ENCODE assay signal across 9 cellular contexts in genomic region chr9:25716220-25716872, GRCh38. TPM values are rescaled to one million over a fixed set of nuclear protein-coding genes. Genes with fewer than 3 reads are reported as not detected.
DNase-seq lines count a peak whose midpoint lies in the region; ATAC-seq and TF ChIP-seq lines count a peak whose summit lies in the region.
"Had no signal": no experiment of that assay in that cellular context is flagged by ENCODE, and none has a peak within 500 bp of the region (broad histone marks: within the 10 kb centered on the region; RNA-seq: fewer than 3 reads in every experiment).

No MANE protein-coding gene starts in this region.

- H3K36me3 ChIP-seq in right atrium auricular region = no peaks in the 10 kb centered on the region

- POLR2A ChIA-PET in WTC11 (lab: Charles Lee) = no interaction called here

- H3K4me3 Mint-ChIP-seq in WTC11 = no peak overlapping the region

- H3K4me3 ChIP-seq in right atrium auricular region = no peak overlapping the region

- ATAC-seq in WTC11 (peak; percentile 99), HG02973 (IDR thresholded peaks at IDR 0.05; ENCODE audit: unreplicated experiment) (no peak), GM21786 (IDR thresholded peaks at IDR 0.05; ENCODE audit: unreplicated experiment) (no peak)

- DNase-seq in ACHN = peak; percentile 60
- peak; percentile 24 for DNase-seq in HuH-7 (ENCODE audit: low spot score)
- peak; percentile 28 for DNase-seq in WTC11 (ENCODE audit: low spot score)
- DNase-seq in right atrium auricular region (ENCODE audit: low spot score) = no peak
- DNase-seq in smooth muscle cell of the brain vasculature (ENCODE audit: low read depth, low spot score) = peak; percentile 1
- DNase-seq in NCI-H345 treated with DMSO at 0.1 percent for 48 hours (lab: John Stamatoyannopoulos, UW; ENCODE audit: unreplicated experiment) = no peak

- no peaks in the 10 kb centered on the region for H3K27me3 ChIP-seq in right atrium auricular region

- in situ Hi-C loops in ACHN (cut with HindIII; ENCODE audit: low pct_ligation_motif_present, low pct_unique_long_range_greater_than_20kb, low sequenced_read_pairs) = no loop called here

- no peak for TF ChIP-seq CTCF in WTC11 (IDR thresholded peaks at IDR 0.05)
- TF ChIP-seq CTCF in right atrium auricular region (IDR thresholded peaks at IDR 0.05) = peak; percentile 33 to 55

- H3K4me1 ChIP-seq in right atrium auricular region = no peaks in the 10 kb centered on the region

- H3K27ac ChIP-seq in right atrium auricular region = no peak overlapping the region

- H3K4me1 Mint-ChIP-seq in WTC11 = peaks cover 18% of the 10 kb centered on the region

- H3K27me3 Mint-ChIP-seq in WTC11 (ENCODE audit: low read depth) = no peaks in the 10 kb centered on the region

- CTCF ChIA-PET in WTC11 (lab: Charles Lee) = interaction anchor here (0.7 to 1.3 kb wide), 5 partner anchors 11 to 100 kb away, joined by 3 to 9 read pairs (median 4); partner anchors contain the start of gene TUSC1

- H3K27ac Mint-ChIP-seq in WTC11 = peak overlapping the region; percentile 32; the same call in 1 of the 2 replicates

- H3K9me3 ChIP-seq in right atrium auricular region = no peaks in the 10 kb centered on the region

- no peaks in the 10 kb centered on the region for H3K9me3 Mint-ChIP-seq in WTC11

- H3K36me3 Mint-ChIP-seq in WTC11 = no peaks in the 10 kb centered on the region

TF ChIP-seq in WTC11, 78 proteins besides CTCF, POLR2A, EP300 and RAD21:
- TF ChIP-seq, protein P1, sequence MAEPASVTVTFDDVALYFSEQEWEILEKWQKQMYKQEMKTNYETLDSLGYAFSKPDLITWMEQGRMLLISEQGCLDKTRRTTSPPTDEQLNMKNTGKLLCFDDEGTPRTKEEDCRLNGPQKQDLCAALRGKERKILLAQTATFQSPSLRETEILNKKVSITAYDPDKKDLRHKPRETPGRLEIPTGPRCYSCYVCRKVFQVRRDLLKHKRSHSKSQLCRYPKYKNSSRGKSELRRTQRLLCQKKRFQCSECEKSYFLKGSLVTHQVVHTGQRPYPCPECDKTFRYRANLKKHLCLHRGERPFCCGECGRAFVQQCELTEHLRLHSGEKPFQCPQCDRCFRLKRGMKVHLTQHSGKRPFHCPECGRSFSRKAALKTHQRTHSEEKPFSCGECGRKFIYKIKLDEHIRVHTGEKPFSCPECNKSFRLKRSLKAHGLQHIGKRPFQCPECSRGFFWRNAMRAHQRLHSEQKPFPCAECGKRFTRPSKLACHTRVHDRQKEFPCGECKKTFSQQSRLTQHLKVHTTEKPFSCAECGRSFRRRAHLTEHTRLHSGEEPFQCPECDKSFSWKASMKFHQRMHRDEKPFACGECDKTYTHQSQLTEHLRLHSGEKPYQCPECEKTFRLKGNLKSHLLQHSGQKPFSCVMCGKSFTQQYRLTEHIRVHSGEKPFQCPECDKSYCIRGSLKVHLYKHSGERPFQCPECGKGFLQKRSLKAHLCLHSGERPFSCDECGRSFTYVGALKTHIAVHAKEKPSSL (CRISPR knock-in tag; conservative IDR thresholded peaks at IDR 0.05) = no peak
- TF ChIP-seq ERG (CRISPR knock-in tag; IDR thresholded peaks at IDR 0.05) (no peak), ESRRA (CRISPR knock-in tag; IDR thresholded peaks at IDR 0.05; ENCODE audit: borderline replicate concordance) (no peak), ELF4 (CRISPR knock-in tag; IDR thresholded peaks at IDR 0.05; ENCODE audit: low read depth) (no peak), NR2C2 (CRISPR knock-in tag; IDR thresholded peaks at IDR 0.05) (no peak), JAZF1 (CRISPR knock-in tag; IDR thresholded peaks at IDR 0.05) (no peak), MYBL2 (CRISPR knock-in tag; IDR thresholded peaks at IDR 0.05) (no peak), MLX (CRISPR knock-in tag; IDR thresholded peaks at IDR 0.05) (no peak), NFYB (CRISPR knock-in tag; conservative IDR thresholded peaks at IDR 0.05; ENCODE audit: low read depth) (no peak), HMGXB4 (CRISPR knock-in tag; IDR thresholded peaks at IDR 0.05) (no peak), SOX15 (CRISPR knock-in tag; IDR thresholded peaks at IDR 0.05) (no peak), GRHL2 (CRISPR knock-in tag; IDR thresholded peaks at IDR 0.05; ENCODE audit: insufficient replicate concordance, severe bottlenecking) (no peak), CREM (CRISPR knock-in tag; IDR thresholded peaks at IDR 0.05) (no peak), SMAD4 (CRISPR knock-in tag; IDR thresholded peaks at IDR 0.05) (no peak)
- TF ChIP-seq, protein P2, sequence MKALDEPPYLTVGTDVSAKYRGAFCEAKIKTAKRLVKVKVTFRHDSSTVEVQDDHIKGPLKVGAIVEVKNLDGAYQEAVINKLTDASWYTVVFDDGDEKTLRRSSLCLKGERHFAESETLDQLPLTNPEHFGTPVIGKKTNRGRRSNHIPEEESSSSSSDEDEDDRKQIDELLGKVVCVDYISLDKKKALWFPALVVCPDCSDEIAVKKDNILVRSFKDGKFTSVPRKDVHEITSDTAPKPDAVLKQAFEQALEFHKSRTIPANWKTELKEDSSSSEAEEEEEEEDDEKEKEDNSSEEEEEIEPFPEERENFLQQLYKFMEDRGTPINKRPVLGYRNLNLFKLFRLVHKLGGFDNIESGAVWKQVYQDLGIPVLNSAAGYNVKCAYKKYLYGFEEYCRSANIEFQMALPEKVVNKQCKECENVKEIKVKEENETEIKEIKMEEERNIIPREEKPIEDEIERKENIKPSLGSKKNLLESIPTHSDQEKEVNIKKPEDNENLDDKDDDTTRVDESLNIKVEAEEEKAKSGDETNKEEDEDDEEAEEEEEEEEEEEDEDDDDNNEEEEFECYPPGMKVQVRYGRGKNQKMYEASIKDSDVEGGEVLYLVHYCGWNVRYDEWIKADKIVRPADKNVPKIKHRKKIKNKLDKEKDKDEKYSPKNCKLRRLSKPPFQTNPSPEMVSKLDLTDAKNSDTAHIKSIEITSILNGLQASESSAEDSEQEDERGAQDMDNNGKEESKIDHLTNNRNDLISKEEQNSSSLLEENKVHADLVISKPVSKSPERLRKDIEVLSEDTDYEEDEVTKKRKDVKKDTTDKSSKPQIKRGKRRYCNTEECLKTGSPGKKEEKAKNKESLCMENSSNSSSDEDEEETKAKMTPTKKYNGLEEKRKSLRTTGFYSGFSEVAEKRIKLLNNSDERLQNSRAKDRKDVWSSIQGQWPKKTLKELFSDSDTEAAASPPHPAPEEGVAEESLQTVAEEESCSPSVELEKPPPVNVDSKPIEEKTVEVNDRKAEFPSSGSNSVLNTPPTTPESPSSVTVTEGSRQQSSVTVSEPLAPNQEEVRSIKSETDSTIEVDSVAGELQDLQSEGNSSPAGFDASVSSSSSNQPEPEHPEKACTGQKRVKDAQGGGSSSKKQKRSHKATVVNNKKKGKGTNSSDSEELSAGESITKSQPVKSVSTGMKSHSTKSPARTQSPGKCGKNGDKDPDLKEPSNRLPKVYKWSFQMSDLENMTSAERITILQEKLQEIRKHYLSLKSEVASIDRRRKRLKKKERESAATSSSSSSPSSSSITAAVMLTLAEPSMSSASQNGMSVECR (CRISPR knock-in tag; IDR thresholded peaks at IDR 0.05; ENCODE audit: borderline replicate concordance) = no peak
- TF ChIP-seq, protein P3, sequence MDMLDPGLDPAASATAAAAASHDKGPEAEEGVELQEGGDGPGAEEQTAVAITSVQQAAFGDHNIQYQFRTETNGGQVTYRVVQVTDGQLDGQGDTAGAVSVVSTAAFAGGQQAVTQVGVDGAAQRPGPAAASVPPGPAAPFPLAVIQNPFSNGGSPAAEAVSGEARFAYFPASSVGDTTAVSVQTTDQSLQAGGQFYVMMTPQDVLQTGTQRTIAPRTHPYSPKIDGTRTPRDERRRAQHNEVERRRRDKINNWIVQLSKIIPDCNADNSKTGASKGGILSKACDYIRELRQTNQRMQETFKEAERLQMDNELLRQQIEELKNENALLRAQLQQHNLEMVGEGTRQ (CRISPR knock-in tag; IDR thresholded peaks at IDR 0.05) = no peak

RNA-seq across cellular contexts. Expression of gene TUSC1, which starts 38.1 kb away (rescaled TPM):
- 6.0 to 6.4 TPM (median 6.0 TPM) in 3 replicates for total RNA-seq in WTC11 (2021)
- 10 to 100 TPM; 15.4 to 22.7 TPM for total RNA-seq in right atrium auricular region
- total RNA-seq: Daoy had no signal

Comparison
In these comparisons a context has a peak if more than half of its experiments do, and no peak if none do; other contexts are left out.
1. DNase-seq: peak in ACHN (single experiment), HuH-7 (single experiment), WTC11 (single experiment) and smooth muscle cell of the brain vasculature (single experiment); none in right atrium auricular region (single experiment) and NCI-H345 treated with DMSO at 0.1 percent for 48 hours (single experiment).